Comparison of ENCODE assay signal across 8 cellular contexts in the genomic region with DNA sequence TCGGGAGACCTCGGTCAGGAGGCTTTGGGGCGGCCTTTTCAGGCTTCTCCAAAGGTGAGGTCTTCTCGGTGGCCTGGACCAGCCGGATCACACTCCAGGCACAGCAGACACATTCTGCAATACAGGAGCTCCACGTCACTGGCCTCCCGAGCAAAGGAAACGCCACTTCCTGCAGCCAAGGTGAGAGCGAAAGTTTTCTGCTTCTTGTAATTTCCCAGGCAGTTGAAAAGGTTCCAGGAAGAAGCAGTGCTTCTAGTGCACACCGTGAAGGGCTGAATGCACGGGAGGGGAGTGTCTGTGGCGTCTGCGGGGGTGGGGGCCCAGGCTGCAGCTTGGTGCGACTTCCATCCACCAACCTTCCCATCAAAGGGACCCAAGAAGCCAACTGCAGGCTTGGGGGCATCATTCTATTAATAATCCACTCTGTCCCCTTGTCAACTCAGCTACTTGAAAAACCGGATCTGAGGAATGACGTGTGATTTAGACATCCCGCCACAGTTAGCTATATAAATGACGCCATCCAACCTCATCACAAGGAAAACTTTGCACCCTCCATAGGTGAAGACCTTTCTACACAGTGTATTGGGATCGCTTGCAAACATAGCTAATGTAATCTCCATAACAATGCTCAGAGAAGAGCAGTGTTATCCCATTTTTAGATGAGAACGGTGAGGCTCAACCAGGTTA.
DNase-seq lines count a peak whose midpoint lies in the region; ATAC-seq and TF ChIP-seq lines count a peak whose summit lies in the region.

No MANE protein-coding gene starts in this region.

- H3K27ac Mint-ChIP-seq in activated CD4-positive, alpha-beta T cell treated with anti-CD3 and anti-CD28 coated beads for 36 hours = peak overlapping the region; percentile 95
- H3K27ac Mint-ChIP-seq in activated naive CD8-positive, alpha-beta T cell treated with anti-CD3 and anti-CD28 coated beads, Interleukin-2, amount 50 U/mL, for 24 hours = peak overlapping the region; percentile 96

- CTCF ChIA-PET in GM10248 (lab: Yijun Ruan, JAX) = interaction anchor here (0.9 to 1.6 kb wide), 8 partner anchors 10 to 113 kb away, joined by 3 to 8 read pairs (median 3); no protein-coding TSS in a partner anchor
- CTCF ChIA-PET in activated CD4-positive, alpha-beta T cell treated with anti-CD3 and anti-CD28 coated beads for 36 hours (lab: Charles Lee) = interaction anchor here (0.7 to 2.6 kb wide), 15 partner anchors 9 to 120 kb away, joined by 3 to 13 read pairs (median 4); no protein-coding TSS in a partner anchor

- no peak for TF ChIP-seq CTCF in GM10248 (IDR thresholded peaks at IDR 0.05; ENCODE audit: control extremely low read depth, extremely low read depth, low read depth, missing control alignments)
- TF ChIP-seq CTCF in GM10266 (IDR thresholded peaks at IDR 0.05; ENCODE audit: control insufficient read depth, insufficient read depth, low read depth, missing control alignments) = no peak

- H3K27me3 Mint-ChIP-seq in activated CD4-positive, alpha-beta T cell treated with anti-CD3 and anti-CD28 coated beads for 36 hours = no peaks in the 10 kb centered on the region
- H3K27me3 Mint-ChIP-seq in activated naive CD8-positive, alpha-beta T cell treated with anti-CD3 and anti-CD28 coated beads, Interleukin-2, amount 50 U/mL, for 24 hours = no peaks in the 10 kb centered on the region

- intact Hi-C loops in activated CD4-positive, alpha-beta T cell treated with anti-CD3 and anti-CD28 coated beads for 36 hours (cut with DNase I, micrococcal nuclease) = loop anchor here (2.0 to 5.0 kb wide), 4 partner anchors 77 to 115 kb away; no protein-coding TSS in a partner anchor

- H3K36me3 Mint-ChIP-seq in activated CD4-positive, alpha-beta T cell treated with anti-CD3 and anti-CD28 coated beads for 36 hours (ENCODE audit: low read depth) = peaks cover 69% of the 10 kb centered on the region
- peaks cover 62% of the 10 kb centered on the region for H3K36me3 Mint-ChIP-seq in activated naive CD8-positive, alpha-beta T cell treated with anti-CD3 and anti-CD28 coated beads, Interleukin-2, amount 50 U/mL, for 24 hours (ENCODE audit: low read depth)

- POLR2A ChIA-PET in GM10248 (lab: Yijun Ruan, JAX) = interaction anchor here (0.7 kb wide), 1 partner anchor 44 kb away, joined by 3 read pairs; no protein-coding TSS in a partner anchor
- POLR2A ChIA-PET in activated CD4-positive, alpha-beta T cell treated with anti-CD3 and anti-CD28 coated beads for 36 hours (lab: Charles Lee) = interaction anchor here (0.6 to 2.8 kb wide), 9 partner anchors 10 to 632 kb away, joined by 3 to 29 read pairs (median 15); no protein-coding TSS in a partner anchor

- peaks cover 91% of the 10 kb centered on the region for H3K4me1 Mint-ChIP-seq in activated CD4-positive, alpha-beta T cell treated with anti-CD3 and anti-CD28 coated beads for 36 hours
- H3K4me1 Mint-ChIP-seq in activated naive CD8-positive, alpha-beta T cell treated with anti-CD3 and anti-CD28 coated beads, Interleukin-2, amount 50 U/mL, for 24 hours = peaks cover 88% of the 10 kb centered on the region

- peaks cover 5% of the 10 kb centered on the region for H3K9me3 Mint-ChIP-seq in activated CD4-positive, alpha-beta T cell treated with anti-CD3 and anti-CD28 coated beads for 36 hours (ENCODE audit: low read depth)
- no peaks in the 10 kb centered on the region for H3K9me3 Mint-ChIP-seq in activated naive CD8-positive, alpha-beta T cell treated with anti-CD3 and anti-CD28 coated beads, Interleukin-2, amount 50 U/mL, for 24 hours

- ATAC-seq in activated CD4-positive, alpha-beta T cell treated with anti-CD3 and anti-CD28 coated beads for 36 hours = peak; percentile 21
- peak; percentile 35 for ATAC-seq in activated naive CD8-positive, alpha-beta T cell treated with anti-CD3 and anti-CD28 coated beads, Interleukin-2, amount 50 U/mL, for 24 hours
- no peak for ATAC-seq in HG03108 (IDR thresholded peaks at IDR 0.05; ENCODE audit: unreplicated experiment)

- H3K4me3 Mint-ChIP-seq in activated CD4-positive, alpha-beta T cell treated with anti-CD3 and anti-CD28 coated beads for 36 hours = peak overlapping the region; percentile 59
- H3K4me3 Mint-ChIP-seq in activated naive CD8-positive, alpha-beta T cell treated with anti-CD3 and anti-CD28 coated beads, Interleukin-2, amount 50 U/mL, for 24 hours = peak overlapping the region; percentile 69

- DNase-seq in GM10248 (ENCODE audit: extremely low spot score) = peak; percentile 48
- peak; percentile 79 for DNase-seq in activated CD4-positive, alpha-beta T cell treated with anti-CD3 and anti-CD28 coated beads for 36 hours
- DNase-seq in activated naive CD8-positive, alpha-beta T cell treated with anti-CD3 and anti-CD28 coated beads, Interleukin-2, amount 50 U/mL, for 24 hours = peak; percentile 62
- DNase-seq in stimulated activated CD4-positive, alpha-beta T cell treated with anti-CD3 and anti-CD28 coated beads, Interleukin-2, amount 100 ng/mL, for 24 hours = peak; percentile 59 to 65
- no peak for DNase-seq in ecto neural progenitor cell (ENCODE audit: low spot score)
- no peak for DNase-seq in NCI-H1048 (lab: John Stamatoyannopoulos, UW)
- DNase-seq in GM10266 (ENCODE audit: extremely low spot score) = no peak

Comparison
In these comparisons a context has a peak if more than half of its experiments do, and no peak if none do; other contexts are left out.
1. DNase-seq: peak in GM10248 (single experiment), activated CD4-positive, alpha-beta T cell treated with anti-CD3 and anti-CD28 coated beads for 36 hours (single experiment), activated naive CD8-positive, alpha-beta T cell treated with anti-CD3 and anti-CD28 coated beads, Interleukin-2, amount 50 U/mL, for 24 hours (single experiment) and stimulated activated CD4-positive, alpha-beta T cell treated with anti-CD3 and anti-CD28 coated beads, Interleukin-2, amount 100 ng/mL, for 24 hours (2 of 2); none in ecto neural progenitor cell (single experiment), NCI-H1048 (single experiment) and GM10266 (single experiment).